19 cellular contexts compared by ENCODE assay signal in the genomic region with DNA sequence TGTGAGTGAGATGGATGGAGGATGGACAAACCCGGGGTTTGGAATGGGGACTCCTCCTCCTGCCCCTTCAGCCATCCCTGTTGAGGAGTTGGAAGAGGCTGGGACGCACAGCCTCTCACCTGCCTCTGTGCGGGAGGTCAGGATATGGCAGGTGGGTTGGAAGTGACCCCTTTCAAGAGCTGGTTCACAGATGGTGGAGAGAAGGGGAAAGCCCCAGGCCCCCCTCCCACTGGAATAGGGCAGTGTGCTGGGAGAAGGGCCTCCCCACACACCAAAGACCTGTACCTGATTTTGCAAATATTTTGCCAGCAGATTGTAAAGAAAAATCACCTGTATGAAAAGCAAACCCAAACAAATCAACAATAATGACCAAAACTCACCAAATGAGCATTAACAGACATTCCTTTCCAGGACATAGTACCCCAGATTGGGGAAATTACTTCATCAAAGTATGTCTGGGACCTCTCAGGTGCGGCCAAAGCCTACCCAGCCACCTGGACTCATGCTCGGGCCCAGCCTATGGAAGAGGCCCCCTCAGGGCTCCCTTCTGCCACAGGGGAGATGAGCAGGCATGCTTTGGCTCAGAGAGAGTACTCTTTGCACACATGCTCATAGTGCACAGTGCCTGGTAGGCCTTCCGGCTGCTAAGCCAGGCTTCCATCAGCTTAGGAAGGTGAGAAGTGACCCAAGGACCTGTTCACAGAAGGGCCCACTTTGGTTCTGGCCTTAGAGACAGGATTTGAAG. TPM values are rescaled to one million over a fixed set of nuclear protein-coding genes. Genes with fewer than 3 reads are reported as not detected.
DNase-seq lines count a peak whose midpoint lies in the region; ATAC-seq, FAIRE-seq and TF ChIP-seq lines count a peak whose summit lies in the region.
"Had no signal": no experiment of that assay in that cellular context is flagged by ENCODE, and none has a peak within 500 bp of the region (broad histone marks: within the 10 kb centered on the region; RNA-seq: fewer than 3 reads in every experiment).

No MANE protein-coding gene starts in this region.

- no peak for ATAC-seq in activated CD4-positive, CD25-positive, alpha-beta regulatory T cell treated with anti-CD3 and anti-CD28 coated beads, Interleukin-2, amount 50 U/mL, for 24 hours
- ATAC-seq: GM23338 had no signal

- H3K9ac ChIP-seq in endodermal cell (ENCODE audit: extremely low read depth, low read length, poor library complexity, severe bottlenecking) = no peak overlapping the region

- no peaks in the 10 kb centered on the region for H3K36me3 ChIP-seq in endodermal cell (ENCODE audit: control insufficient read depth, insufficient read depth, low read length)
- H3K36me3 ChIP-seq: MG63 had no signal

- H3K27ac ChIP-seq in endodermal cell (ENCODE audit: low read depth, low read length) = no peak overlapping the region
- H3K27ac ChIP-seq: PC-9, SK-N-MC had no signal

- no peak overlapping the region for H3K4me3 ChIP-seq in endodermal cell (ENCODE audit: low read length)
- no peak overlapping the region for H3K4me3 ChIP-seq in foreskin fibroblast (ENCODE audit: low read depth in 1 of 2, low read length in 2 of 2)
- H3K4me3 ChIP-seq: GM23338, MG63, PC-9, SK-N-MC had no signal

- no peaks in the 10 kb centered on the region for H3K27me3 ChIP-seq in endodermal cell (ENCODE audit: control insufficient read depth, insufficient read depth, low read length, poor library complexity, severe bottlenecking)
- H3K27me3 ChIP-seq: MG63 had no signal

- H3K36me3 Mint-ChIP-seq in endodermal cell (ENCODE audit: low read depth) = no peaks in the 10 kb centered on the region
- H3K36me3 Mint-ChIP-seq in nephron (ENCODE audit: low read depth) = no peaks in the 10 kb centered on the region
- H3K36me3 Mint-ChIP-seq: CD4-positive, CD25-positive, alpha-beta regulatory T cell had no signal

- DNase-seq in D721Med (ENCODE audit: insufficient read length, low spot score) (peak; percentile 3), GM19238 (ENCODE audit: insufficient read length, low spot score) (peak; percentile 2), endodermal cell (peak; percentile 35), foreskin fibroblast (no peak), RPMI8226 (no peak), T-helper 2 cell (no peak)
- DNase-seq: Calu3; CD4-positive, CD25-positive, alpha-beta regulatory T cell; DMS79; MG63; NCI-H1092 treated with DMSO at 0.1 percent for 48 hours; NCI-H1694; NCI-H510A treated with DMSO at 0.1 percent for 48 hours; NCI-H82; PC-9 had no signal

- WGBS in endodermal cell (ENCODE audit: insufficient coverage in 1 of 2, insufficient read length in 1 of 2), 2 experiments = 86 to 97% methylated on average over 2 to 6 of the region's 6 CpGs

- no peak for FAIRE-seq in D721Med (lab: Jason Lieb, UNC)

- H3K27ac Mint-ChIP-seq in endodermal cell = no peak overlapping the region
- peak overlapping the region in 2 of 3 experiments; percentile 23 to 61 for H3K27ac Mint-ChIP-seq in nephron
- H3K27ac Mint-ChIP-seq: GM23338 had no signal

- H3K9me3 ChIP-seq in endodermal cell (ENCODE audit: control insufficient read depth, low read length) = no peaks in the 10 kb centered on the region
- H3K9me3 ChIP-seq: MG63 had no signal

- H3K9me3 Mint-ChIP-seq in endodermal cell (no peaks in the 10 kb centered on the region), nephron (no peaks in the 10 kb centered on the region)
- H3K9me3 Mint-ChIP-seq: CD4-positive, CD25-positive, alpha-beta regulatory T cell; GM23338 had no signal

- H3K4me1 Mint-ChIP-seq in endodermal cell = peaks cover 14% of the 10 kb centered on the region
- H3K4me1 Mint-ChIP-seq in nephron = peaks cover 11% of the 10 kb centered on the region

- peaks cover 8% of the 10 kb centered on the region for H3K4me1 ChIP-seq in endodermal cell (ENCODE audit: control insufficient read depth, insufficient read depth, low read length)

- TF ChIP-seq CTCF in D721Med (IDR thresholded peaks at IDR 0.05; ENCODE audit: insufficient read depth, missing control alignments) (no peak), endodermal cell (conservative IDR thresholded peaks at IDR 0.05) (no peak), nephron (IDR thresholded peaks at IDR 0.05; ENCODE audit: unreplicated experiment in 3 of 3) (no peak), foreskin fibroblast (IDR thresholded peaks at IDR 0.05; ENCODE audit: low read depth, low read length) (no peak)

- H3K27me3 Mint-ChIP-seq in endodermal cell (ENCODE audit: insufficient read depth) = no peaks in the 10 kb centered on the region
- H3K27me3 Mint-ChIP-seq in nephron (ENCODE audit: low read depth) = no peaks in the 10 kb centered on the region
- H3K27me3 Mint-ChIP-seq: CD4-positive, CD25-positive, alpha-beta regulatory T cell had no signal

- H3K4me3 Mint-ChIP-seq in endodermal cell (no peak overlapping the region), nephron (no peak overlapping the region)
- H3K4me3 Mint-ChIP-seq: CD4-positive, CD25-positive, alpha-beta regulatory T cell; GM23338 had no signal

RNA-seq across cellular contexts. Expression of a gene that starts 7.8 kb away (rescaled TPM):
- total RNA-seq in endodermal cell = not detected
- polyA plus RNA-seq in endodermal cell (2013, experiment 1 of 2) = not detected
- not detected for polyA plus RNA-seq in endodermal cell (2013, experiment 2 of 2)
- total RNA-seq: Calu3; CD4-positive, CD25-positive, alpha-beta regulatory T cell; GM23338 had no signal
- polyA plus RNA-seq: CD4-positive, CD25-positive, alpha-beta regulatory T cell; GM23338 had no signal

RNA-seq across cellular contexts. Expression of a gene that starts 39.5 kb away (rescaled TPM):
- under 1 TPM; 0.42 to 0.44 TPM for total RNA-seq in endodermal cell
- 0.14 TPM for polyA plus RNA-seq in endodermal cell (2013, experiment 1 of 2)
- 0.79 TPM for polyA plus RNA-seq in endodermal cell (2013, experiment 2 of 2)
- total RNA-seq: CD4-positive, CD25-positive, alpha-beta regulatory T cell had no signal

Comparison
In these comparisons a context has a peak if more than half of its experiments do, and no peak if none do; other contexts are left out.
1. DNase-seq: peak in D721Med (single experiment), GM19238 (single experiment) and endodermal cell (single experiment); none in foreskin fibroblast (0 of 2), RPMI8226 (single experiment) and T-helper 2 cell (0 of 5).